In the genomic region with DNA sequence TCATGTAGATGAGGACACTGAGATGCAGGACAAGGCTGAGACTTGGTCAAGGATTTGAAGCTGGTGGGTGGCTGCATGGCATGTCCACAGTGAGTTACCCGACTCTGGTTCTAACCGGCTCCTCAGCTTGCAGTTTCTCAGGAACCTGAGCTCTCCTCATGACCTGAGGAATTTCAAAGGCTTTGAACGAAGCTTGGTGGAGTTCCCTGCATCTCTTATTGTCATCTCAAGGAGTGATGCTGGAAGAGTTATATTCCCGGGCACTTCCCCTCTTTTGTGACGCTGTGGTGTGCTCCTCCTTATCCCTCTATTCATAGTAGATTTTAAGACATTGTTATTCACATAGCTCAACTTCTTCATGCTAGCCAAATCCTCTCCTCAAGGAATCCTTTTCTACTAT, we compare ENCODE assay signal across 2 cellular contexts.
TF ChIP-seq lines count a peak whose summit lies in the region.

No MANE protein-coding gene starts in this region.

TF ChIP-seq in GM23338, 12 proteins besides CTCF, POLR2A, EP300 and RAD21:
- no peak for TF ChIP-seq STAT1 (IDR thresholded peaks at IDR 0.05; ENCODE audit: unreplicated experiment)
- TF ChIP-seq, protein P1, sequence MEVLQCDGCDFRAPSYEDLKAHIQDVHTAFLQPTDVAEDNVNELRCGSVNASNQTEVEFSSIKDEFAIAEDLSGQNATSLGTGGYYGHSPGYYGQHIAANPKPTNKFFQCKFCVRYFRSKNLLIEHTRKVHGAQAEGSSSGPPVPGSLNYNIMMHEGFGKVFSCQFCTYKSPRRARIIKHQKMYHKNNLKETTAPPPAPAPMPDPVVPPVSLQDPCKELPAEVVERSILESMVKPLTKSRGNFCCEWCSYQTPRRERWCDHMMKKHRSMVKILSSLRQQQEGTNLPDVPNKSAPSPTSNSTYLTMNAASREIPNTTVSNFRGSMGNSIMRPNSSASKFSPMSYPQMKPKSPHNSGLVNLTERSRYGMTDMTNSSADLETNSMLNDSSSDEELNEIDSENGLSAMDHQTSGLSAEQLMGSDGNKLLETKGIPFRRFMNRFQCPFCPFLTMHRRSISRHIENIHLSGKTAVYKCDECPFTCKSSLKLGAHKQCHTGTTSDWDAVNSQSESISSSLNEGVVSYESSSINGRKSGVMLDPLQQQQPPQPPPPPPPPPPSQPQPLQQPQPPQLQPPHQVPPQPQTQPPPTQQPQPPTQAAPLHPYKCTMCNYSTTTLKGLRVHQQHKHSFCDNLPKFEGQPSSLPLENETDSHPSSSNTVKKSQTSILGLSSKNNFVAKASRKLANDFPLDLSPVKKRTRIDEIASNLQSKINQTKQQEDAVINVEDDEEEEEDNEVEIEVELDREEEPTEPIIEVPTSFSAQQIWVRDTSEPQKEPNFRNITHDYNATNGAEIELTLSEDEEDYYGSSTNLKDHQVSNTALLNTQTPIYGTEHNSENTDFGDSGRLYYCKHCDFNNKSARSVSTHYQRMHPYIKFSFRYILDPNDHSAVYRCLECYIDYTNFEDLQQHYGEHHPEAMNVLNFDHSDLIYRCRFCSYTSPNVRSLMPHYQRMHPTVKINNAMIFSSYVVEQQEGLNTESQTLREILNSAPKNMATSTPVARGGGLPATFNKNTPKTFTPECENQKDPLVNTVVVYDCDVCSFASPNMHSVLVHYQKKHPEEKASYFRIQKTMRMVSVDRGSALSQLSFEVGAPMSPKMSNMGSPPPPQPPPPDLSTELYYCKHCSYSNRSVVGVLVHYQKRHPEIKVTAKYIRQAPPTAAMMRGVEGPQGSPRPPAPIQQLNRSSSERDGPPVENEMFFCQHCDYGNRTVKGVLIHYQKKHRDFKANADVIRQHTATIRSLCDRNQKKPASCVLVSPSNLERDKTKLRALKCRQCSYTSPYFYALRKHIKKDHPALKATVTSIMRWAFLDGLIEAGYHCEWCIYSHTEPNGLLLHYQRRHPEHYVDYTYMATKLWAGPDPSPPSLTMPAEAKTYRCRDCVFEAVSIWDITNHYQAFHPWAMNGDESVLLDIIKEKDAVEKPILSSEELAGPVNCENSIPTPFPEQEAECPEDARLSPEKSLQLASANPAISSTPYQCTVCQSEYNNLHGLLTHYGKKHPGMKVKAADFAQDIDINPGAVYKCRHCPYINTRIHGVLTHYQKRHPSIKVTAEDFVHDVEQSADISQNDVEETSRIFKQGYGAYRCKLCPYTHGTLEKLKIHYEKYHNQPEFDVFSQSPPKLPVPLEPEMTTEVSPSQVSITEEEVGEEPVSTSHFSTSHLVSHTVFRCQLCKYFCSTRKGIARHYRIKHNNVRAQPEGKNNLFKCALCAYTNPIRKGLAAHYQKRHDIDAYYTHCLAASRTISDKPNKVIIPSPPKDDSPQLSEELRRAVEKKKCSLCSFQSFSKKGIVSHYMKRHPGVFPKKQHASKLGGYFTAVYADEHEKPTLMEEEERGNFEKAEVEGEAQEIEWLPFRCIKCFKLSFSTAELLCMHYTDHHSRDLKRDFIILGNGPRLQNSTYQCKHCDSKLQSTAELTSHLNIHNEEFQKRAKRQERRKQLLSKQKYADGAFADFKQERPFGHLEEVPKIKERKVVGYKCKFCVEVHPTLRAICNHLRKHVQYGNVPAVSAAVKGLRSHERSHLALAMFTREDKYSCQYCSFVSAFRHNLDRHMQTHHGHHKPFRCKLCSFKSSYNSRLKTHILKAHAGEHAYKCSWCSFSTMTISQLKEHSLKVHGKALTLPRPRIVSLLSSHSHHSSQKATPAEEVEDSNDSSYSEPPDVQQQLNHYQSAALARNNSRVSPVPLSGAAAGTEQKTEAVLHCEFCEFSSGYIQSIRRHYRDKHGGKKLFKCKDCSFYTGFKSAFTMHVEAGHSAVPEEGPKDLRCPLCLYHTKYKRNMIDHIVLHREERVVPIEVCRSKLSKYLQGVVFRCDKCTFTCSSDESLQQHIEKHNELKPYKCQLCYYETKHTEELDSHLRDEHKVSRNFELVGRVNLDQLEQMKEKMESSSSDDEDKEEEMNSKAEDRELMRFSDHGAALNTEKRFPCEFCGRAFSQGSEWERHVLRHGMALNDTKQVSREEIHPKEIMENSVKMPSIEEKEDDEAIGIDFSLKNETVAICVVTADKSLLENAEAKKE (CRISPR knock-in tag; IDR thresholded peaks at IDR 0.05): peak; percentile 71; the same call in 1 of the 2 replicates
- TF ChIP-seq JUNB (IDR thresholded peaks at IDR 0.05; ENCODE audit: unreplicated experiment): no peak
- no peak for TF ChIP-seq ZNF331 (CRISPR knock-in tag; IDR thresholded peaks at IDR 0.05; ENCODE audit: low read depth)

TF ChIP-seq in IMR-90, 13 proteins besides CTCF, POLR2A, EP300 and RAD21:
- TF ChIP-seq NFE2L2 (IDR thresholded peaks at IDR 0.05; ENCODE audit: low read depth, low read length) (no peak), BHLHE40 (IDR thresholded peaks at IDR 0.05; ENCODE audit: low read depth, low read length) (no peak), CHD1 (IDR thresholded peaks at IDR 0.05; ENCODE audit: low read depth, low read length) (no peak), RCOR1 (IDR thresholded peaks at IDR 0.05; ENCODE audit: insufficient replicate concordance, low read length) (no peak), FOS (IDR thresholded peaks at IDR 0.05; ENCODE audit: low read depth, low read length) (no peak), MAFK (IDR thresholded peaks at IDR 0.05; ENCODE audit: low read depth, low read length) (no peak), MAZ (IDR thresholded peaks at IDR 0.05; ENCODE audit: borderline replicate concordance, low read depth, low read length) (no peak), SMC3 (IDR thresholded peaks at IDR 0.05; ENCODE audit: low read depth, low read length) (no peak), MXI1 (IDR thresholded peaks at IDR 0.05; ENCODE audit: borderline replicate concordance, low read depth, low read length) (no peak)
- TF ChIP-seq, protein P2, sequence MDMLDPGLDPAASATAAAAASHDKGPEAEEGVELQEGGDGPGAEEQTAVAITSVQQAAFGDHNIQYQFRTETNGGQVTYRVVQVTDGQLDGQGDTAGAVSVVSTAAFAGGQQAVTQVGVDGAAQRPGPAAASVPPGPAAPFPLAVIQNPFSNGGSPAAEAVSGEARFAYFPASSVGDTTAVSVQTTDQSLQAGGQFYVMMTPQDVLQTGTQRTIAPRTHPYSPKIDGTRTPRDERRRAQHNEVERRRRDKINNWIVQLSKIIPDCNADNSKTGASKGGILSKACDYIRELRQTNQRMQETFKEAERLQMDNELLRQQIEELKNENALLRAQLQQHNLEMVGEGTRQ (IDR thresholded peaks at IDR 0.05; ENCODE audit: low read depth, low read length): no peak
- TF ChIP-seq, protein P3, sequence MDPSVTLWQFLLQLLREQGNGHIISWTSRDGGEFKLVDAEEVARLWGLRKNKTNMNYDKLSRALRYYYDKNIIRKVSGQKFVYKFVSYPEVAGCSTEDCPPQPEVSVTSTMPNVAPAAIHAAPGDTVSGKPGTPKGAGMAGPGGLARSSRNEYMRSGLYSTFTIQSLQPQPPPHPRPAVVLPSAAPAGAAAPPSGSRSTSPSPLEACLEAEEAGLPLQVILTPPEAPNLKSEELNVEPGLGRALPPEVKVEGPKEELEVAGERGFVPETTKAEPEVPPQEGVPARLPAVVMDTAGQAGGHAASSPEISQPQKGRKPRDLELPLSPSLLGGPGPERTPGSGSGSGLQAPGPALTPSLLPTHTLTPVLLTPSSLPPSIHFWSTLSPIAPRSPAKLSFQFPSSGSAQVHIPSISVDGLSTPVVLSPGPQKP (IDR thresholded peaks at IDR 0.05; ENCODE audit: borderline replicate concordance, low read depth, low read length): no peak
